Comparison of ENCODE assay signal across 8 cellular contexts in genomic region chr19:18251587-18252369, GRCh38.
DNase-seq lines count a peak whose midpoint lies in the region; ATAC-seq and TF ChIP-seq lines count a peak whose summit lies in the region.

No MANE protein-coding gene starts in this region.

- no peak for ATAC-seq in GM18517 (IDR thresholded peaks at IDR 0.05; ENCODE audit: unreplicated experiment)

- TF ChIP-seq CTCF in WI38 (IDR thresholded peaks at IDR 0.05; ENCODE audit: low read depth, low read length) (peak; percentile 95), cardiac fibroblast (IDR thresholded peaks at IDR 0.05; ENCODE audit: low read depth, low read length) (peak; percentile 88)

- DNase-seq in NK-92 treated with Interleukin-12 subunit alpha and Interleukin-12 subunit beta, amount 100 ng/mL, for 24 hours (lab: John Stamatoyannopoulos, UW), result peak; percentile 42
- DNase-seq in NK-92 (lab: John Stamatoyannopoulos, UW; ENCODE audit: unreplicated experiment), result no peak
- peak; percentile 17 for DNase-seq in NCI-H2107 (lab: John Stamatoyannopoulos, UW)
- peak; percentile 72 to 79 for DNase-seq in cardiac fibroblast (ENCODE audit: low read depth in 2 of 2)
- DNase-seq in kidney glomerular epithelial cell (lab: John Stamatoyannopoulos, UW), result peak; percentile 29
- peak; percentile 67 for DNase-seq in stimulated activated CD4-positive, alpha-beta T cell treated with anti-CD3 and anti-CD28 coated beads, Interleukin-2, amount 100 ng/mL, for 4 hours (ENCODE audit: low read depth)

- no peak overlapping the region for H3K4me3 ChIP-seq in WI38 (ENCODE audit: low read depth, low read length)
- no peak overlapping the region for H3K4me3 ChIP-seq in cardiac fibroblast (replicated peaks in 1 of 2; ENCODE audit: low read depth in 2 of 2, low read length in 2 of 2)
